In the genomic region with DNA sequence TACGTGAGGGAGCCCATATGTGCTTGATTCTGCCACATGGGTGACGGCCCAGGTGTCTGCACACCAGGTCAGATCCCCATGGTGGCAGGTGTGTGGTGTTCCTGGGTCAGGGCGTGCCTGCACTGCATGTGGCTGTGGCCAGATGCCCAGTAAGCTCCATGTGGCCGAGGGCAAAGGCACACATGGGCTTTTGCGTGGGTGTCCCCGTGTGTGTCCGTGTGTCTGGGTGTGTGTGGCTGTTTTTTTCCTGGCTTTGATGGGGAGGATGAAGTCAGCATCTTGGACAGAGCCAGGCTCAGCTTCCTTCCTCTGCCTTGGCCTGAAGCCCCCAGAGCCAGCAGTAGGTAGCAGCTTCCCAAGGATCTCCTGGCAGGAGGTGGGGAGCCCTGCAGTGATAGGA, we compare ENCODE assay signal across 1 cellular context.
TF ChIP-seq lines count a peak whose summit lies in the region.

No MANE protein-coding gene starts in this region.

TF ChIP-seq in liver, 16 proteins besides CTCF, POLR2A, EP300 and RAD21 (continued from another document):
- TF ChIP-seq, protein P1, sequence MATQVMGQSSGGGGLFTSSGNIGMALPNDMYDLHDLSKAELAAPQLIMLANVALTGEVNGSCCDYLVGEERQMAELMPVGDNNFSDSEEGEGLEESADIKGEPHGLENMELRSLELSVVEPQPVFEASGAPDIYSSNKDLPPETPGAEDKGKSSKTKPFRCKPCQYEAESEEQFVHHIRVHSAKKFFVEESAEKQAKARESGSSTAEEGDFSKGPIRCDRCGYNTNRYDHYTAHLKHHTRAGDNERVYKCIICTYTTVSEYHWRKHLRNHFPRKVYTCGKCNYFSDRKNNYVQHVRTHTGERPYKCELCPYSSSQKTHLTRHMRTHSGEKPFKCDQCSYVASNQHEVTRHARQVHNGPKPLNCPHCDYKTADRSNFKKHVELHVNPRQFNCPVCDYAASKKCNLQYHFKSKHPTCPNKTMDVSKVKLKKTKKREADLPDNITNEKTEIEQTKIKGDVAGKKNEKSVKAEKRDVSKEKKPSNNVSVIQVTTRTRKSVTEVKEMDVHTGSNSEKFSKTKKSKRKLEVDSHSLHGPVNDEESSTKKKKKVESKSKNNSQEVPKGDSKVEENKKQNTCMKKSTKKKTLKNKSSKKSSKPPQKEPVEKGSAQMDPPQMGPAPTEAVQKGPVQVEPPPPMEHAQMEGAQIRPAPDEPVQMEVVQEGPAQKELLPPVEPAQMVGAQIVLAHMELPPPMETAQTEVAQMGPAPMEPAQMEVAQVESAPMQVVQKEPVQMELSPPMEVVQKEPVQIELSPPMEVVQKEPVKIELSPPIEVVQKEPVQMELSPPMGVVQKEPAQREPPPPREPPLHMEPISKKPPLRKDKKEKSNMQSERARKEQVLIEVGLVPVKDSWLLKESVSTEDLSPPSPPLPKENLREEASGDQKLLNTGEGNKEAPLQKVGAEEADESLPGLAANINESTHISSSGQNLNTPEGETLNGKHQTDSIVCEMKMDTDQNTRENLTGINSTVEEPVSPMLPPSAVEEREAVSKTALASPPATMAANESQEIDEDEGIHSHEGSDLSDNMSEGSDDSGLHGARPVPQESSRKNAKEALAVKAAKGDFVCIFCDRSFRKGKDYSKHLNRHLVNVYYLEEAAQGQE (IDR thresholded peaks at IDR 0.05) = no peak
